Comparison of ENCODE assay signal across 17 cellular contexts in genomic region chr3:16449369-16449768, GRCh38.
A peak's percentile ranks its signal among the peaks of the same experiment; 100 is the strongest.
DNase-seq lines count a peak whose midpoint lies in the region; ATAC-seq and TF ChIP-seq lines count a peak whose summit lies in the region.
"Had no signal": no experiment of that assay in that cellular context is flagged by ENCODE, and none has a peak within 500 bp of the region (broad histone marks: within the 10 kb centered on the region; RNA-seq: fewer than 3 reads in every experiment).

No MANE protein-coding gene starts in this region.

- CTCF ChIA-PET in PC-3 (lab: Charles Lee), result no interaction called here

- WGBS in gastroesophageal sphincter (ENCODE audit: low coverage in 1 of 2), 2 donors, result 41 to 57% methylated on average over 5 to 6 of the region's 6 CpGs
- WGBS in smooth muscle cell (ENCODE audit: low lambda C conversion rate), result 72% methylated on average over 6 of the region's 6 CpGs
- 69 to 76% methylated on average over 6 of the region's 6 CpGs for WGBS in lower leg skin, 2 donors

- TF ChIP-seq POLR2A in gastroesophageal sphincter (IDR thresholded peaks at IDR 0.05) (no peak), lower leg skin (IDR thresholded peaks at IDR 0.05) (no peak)

- H3K4me3 ChIP-seq in PC-3 (ENCODE audit: low read length) (no peak overlapping the region), gastroesophageal sphincter (no peak overlapping the region), smooth muscle cell (no peak overlapping the region), lower leg skin (ENCODE audit: low read depth, poor library complexity, severe bottlenecking) (no peak overlapping the region)
- H3K4me3 ChIP-seq: BLaER1, MG63, testis had no signal

- no peaks in the 10 kb centered on the region; the same call in 1 of the 2 replicates for H3K27me3 Mint-ChIP-seq in HFFc6 (ENCODE audit: insufficient read depth)
- H3K27me3 Mint-ChIP-seq: activated CD4-positive, alpha-beta T cell treated with anti-CD3 and anti-CD28 coated beads, Interleukin-2, amount 10 ng/mL, durations not matched to agents 24 days and 14 days; activated naive CD8-positive, alpha-beta T cell treated with anti-CD3 and anti-CD28 coated beads, Interleukin-2, amount 10 ng/mL, durations not matched to agents 7 days and 5 days had no signal

- no peak overlapping the region for H3K4me3 Mint-ChIP-seq in HFFc6
- H3K4me3 Mint-ChIP-seq: activated CD4-positive, alpha-beta T cell treated with anti-CD3 and anti-CD28 coated beads, Interleukin-2, amount 10 ng/mL, durations not matched to agents 24 days and 14 days; activated naive CD8-positive, alpha-beta T cell treated with anti-CD3 and anti-CD28 coated beads, Interleukin-2, amount 10 ng/mL, durations not matched to agents 7 days and 5 days; H9; neural crest cell had no signal

- intact Hi-C loops in PC-3 (cut with micrococcal nuclease), result no loop called here
- intact Hi-C loops in lower leg skin (cut with DNase I; ENCODE audit: low total_unique reads), result no loop called here

- H3K9ac ChIP-seq in PC-3 (ENCODE audit: low read length) (no peak overlapping the region), smooth muscle cell (ENCODE audit: low read depth) (no peak overlapping the region)
- H3K9ac ChIP-seq: BLaER1 had no signal

- POLR2A ChIA-PET in PC-3 (lab: Charles Lee; ENCODE audit: unreplicated experiment), result no interaction called here

- no peaks in the 10 kb centered on the region for H3K9me3 ChIP-seq in PC-3 (ENCODE audit: low read length)
- H3K9me3 ChIP-seq in gastroesophageal sphincter, result no peaks in the 10 kb centered on the region
- H3K9me3 ChIP-seq in smooth muscle cell (replicated peaks; ENCODE audit: low read depth), result no peaks in the 10 kb centered on the region
- H3K9me3 ChIP-seq: BLaER1, MG63, testis had no signal

- H3K27ac ChIP-seq in PC-3 (ENCODE audit: low read length), result peak overlapping the region; percentile 14; the same call in 1 of the 2 replicates
- H3K27ac ChIP-seq in gastroesophageal sphincter, result peak overlapping the region; percentile 56 to 75 (median 66)
- peak overlapping the region; percentile 86 for H3K27ac ChIP-seq in smooth muscle cell (ENCODE audit: low read depth)
- H3K27ac ChIP-seq: BLaER1 had no signal

- H3K4me1 Mint-ChIP-seq in HFFc6 (ENCODE audit: low read depth), result peaks cover 63% of the 10 kb centered on the region
- H3K4me1 Mint-ChIP-seq: neural crest cell had no signal

- no TSS peak for BruUV-seq in PC-3 (replicated peaks; lab: Mats Ljungman, UMichigan)

- H3K36me3 ChIP-seq in PC-3 (ENCODE audit: low read depth, low read length) (no peaks in the 10 kb centered on the region), gastroesophageal sphincter (no peaks in the 10 kb centered on the region), smooth muscle cell (ENCODE audit: low read depth) (no peaks in the 10 kb centered on the region)
- H3K36me3 ChIP-seq: MG63 had no signal

- DNase-seq in HFFc6, result no peak
- DNase-seq in PC-3, result no peak
- no peak for DNase-seq in smooth muscle cell (lab: John Stamatoyannopoulos, UW; ENCODE audit: unreplicated experiment)
- no peak for DNase-seq in lower leg skin (ENCODE audit: low spot score in 2 of 2)
- DNase-seq: activated CD4-positive, alpha-beta T cell treated with anti-CD3 and anti-CD28 coated beads, Interleukin-2, amount 10 ng/mL, durations not matched to agents 24 days and 14 days; activated naive CD8-positive, alpha-beta T cell treated with anti-CD3 and anti-CD28 coated beads, Interleukin-2, amount 10 ng/mL, durations not matched to agents 7 days and 5 days; activated T-cell treated with anti-CD3 and anti-CD28 coated beads, Interleukin-2, amount 50 U/mL, for 1 hour; effector memory CD4-positive, alpha-beta T cell; NCI-H187 had no signal

- H3K4me2 ChIP-seq in PC-3 (ENCODE audit: low read length) (peak overlapping the region; percentile 30), smooth muscle cell (peak overlapping the region; percentile 26)
- H3K4me2 ChIP-seq: BLaER1 had no signal

- H2AFZ ChIP-seq in PC-3 (ENCODE audit: low read length) (no peak overlapping the region), smooth muscle cell (ENCODE audit: low read depth) (no peak overlapping the region)

- no peak for ATAC-seq in PC-3
- ATAC-seq in gastroesophageal sphincter, result no peak
- no peak for ATAC-seq in GM21381 (IDR thresholded peaks at IDR 0.05; ENCODE audit: unreplicated experiment)
- no peak for ATAC-seq in GM18861 (IDR thresholded peaks at IDR 0.05; ENCODE audit: unreplicated experiment)

- H3K79me2 ChIP-seq in PC-3 (ENCODE audit: low read length), result no peaks in the 10 kb centered on the region
- no peaks in the 10 kb centered on the region for H3K79me2 ChIP-seq in smooth muscle cell (ENCODE audit: low read depth)

- H4K20me1 ChIP-seq in PC-3 (ENCODE audit: low read length), result no peaks in the 10 kb centered on the region
- no peaks in the 10 kb centered on the region for H4K20me1 ChIP-seq in smooth muscle cell (ENCODE audit: low read depth)

- TF ChIP-seq CTCF in HFFc6 (IDR thresholded peaks at IDR 0.05), result no peak
- TF ChIP-seq CTCF in PC-3 (conservative IDR thresholded peaks at IDR 0.05; ENCODE audit: low read depth, low read length), result no peak
- TF ChIP-seq CTCF in gastroesophageal sphincter (IDR thresholded peaks at IDR 0.05), result no peak
- no peak for TF ChIP-seq CTCF in smooth muscle cell (IDR thresholded peaks at IDR 0.05; ENCODE audit: borderline replicate concordance, insufficient read depth, poor library complexity, severe bottlenecking)
- TF ChIP-seq CTCF in lower leg skin (IDR thresholded peaks at IDR 0.05), result no peak

- peaks cover 21% of the 10 kb centered on the region for H3K36me3 Mint-ChIP-seq in HFFc6 (ENCODE audit: low read depth)

- no peaks in the 10 kb centered on the region for H3K9me3 Mint-ChIP-seq in HFFc6
- H3K9me3 Mint-ChIP-seq: activated CD4-positive, alpha-beta T cell treated with anti-CD3 and anti-CD28 coated beads, Interleukin-2, amount 10 ng/mL, durations not matched to agents 24 days and 14 days; activated naive CD8-positive, alpha-beta T cell treated with anti-CD3 and anti-CD28 coated beads, Interleukin-2, amount 10 ng/mL, durations not matched to agents 7 days and 5 days; H9; neural crest cell had no signal

- peaks cover 28% of the 10 kb centered on the region for H3K4me1 ChIP-seq in PC-3 (ENCODE audit: insufficient read depth, low read length)
- H3K4me1 ChIP-seq in gastroesophageal sphincter, result peaks cover 5 to 45% (median 11%) of the 10 kb centered on the region in 3 donors
- H3K4me1 ChIP-seq in smooth muscle cell (ENCODE audit: low read depth), result peaks cover 8% of the 10 kb centered on the region
- H3K4me1 ChIP-seq: BLaER1, testis had no signal

- peak overlapping the region; percentile 83 for H3K27ac Mint-ChIP-seq in HFFc6
- H3K27ac Mint-ChIP-seq: H9 had no signal

- H3F3A ChIP-seq in PC-3 (ENCODE audit: low read length, unreplicated experiment), result peaks cover 6% of the 10 kb centered on the region
- H3F3A ChIP-seq in smooth muscle cell (ENCODE audit: low read depth), result no peaks in the 10 kb centered on the region

- TF ChIP-seq EP300 in gastroesophageal sphincter (IDR thresholded peaks at IDR 0.05), result no peak

- no peaks in the 10 kb centered on the region for H3K27me3 ChIP-seq in PC-3 (ENCODE audit: low read length)
- no peaks in the 10 kb centered on the region for H3K27me3 ChIP-seq in gastroesophageal sphincter
- no peaks in the 10 kb centered on the region for H3K27me3 ChIP-seq in smooth muscle cell (ENCODE audit: low read depth)
- H3K27me3 ChIP-seq: BLaER1, MG63, testis had no signal

- no peaks in the 10 kb centered on the region for H3K9me2 ChIP-seq in PC-3 (replicated peaks; ENCODE audit: low read length)

Comparison
In these comparisons a context has a peak if more than half of its experiments do, and no peak if none do; other contexts are left out.
1. H3K27ac ChIP-seq: peak in every context shown above with its lines; median percentile 86 in smooth muscle cell; 66 in gastroesophageal sphincter; 14 in PC-3.